8 cellular contexts compared by ENCODE assay signal in the genomic region with DNA sequence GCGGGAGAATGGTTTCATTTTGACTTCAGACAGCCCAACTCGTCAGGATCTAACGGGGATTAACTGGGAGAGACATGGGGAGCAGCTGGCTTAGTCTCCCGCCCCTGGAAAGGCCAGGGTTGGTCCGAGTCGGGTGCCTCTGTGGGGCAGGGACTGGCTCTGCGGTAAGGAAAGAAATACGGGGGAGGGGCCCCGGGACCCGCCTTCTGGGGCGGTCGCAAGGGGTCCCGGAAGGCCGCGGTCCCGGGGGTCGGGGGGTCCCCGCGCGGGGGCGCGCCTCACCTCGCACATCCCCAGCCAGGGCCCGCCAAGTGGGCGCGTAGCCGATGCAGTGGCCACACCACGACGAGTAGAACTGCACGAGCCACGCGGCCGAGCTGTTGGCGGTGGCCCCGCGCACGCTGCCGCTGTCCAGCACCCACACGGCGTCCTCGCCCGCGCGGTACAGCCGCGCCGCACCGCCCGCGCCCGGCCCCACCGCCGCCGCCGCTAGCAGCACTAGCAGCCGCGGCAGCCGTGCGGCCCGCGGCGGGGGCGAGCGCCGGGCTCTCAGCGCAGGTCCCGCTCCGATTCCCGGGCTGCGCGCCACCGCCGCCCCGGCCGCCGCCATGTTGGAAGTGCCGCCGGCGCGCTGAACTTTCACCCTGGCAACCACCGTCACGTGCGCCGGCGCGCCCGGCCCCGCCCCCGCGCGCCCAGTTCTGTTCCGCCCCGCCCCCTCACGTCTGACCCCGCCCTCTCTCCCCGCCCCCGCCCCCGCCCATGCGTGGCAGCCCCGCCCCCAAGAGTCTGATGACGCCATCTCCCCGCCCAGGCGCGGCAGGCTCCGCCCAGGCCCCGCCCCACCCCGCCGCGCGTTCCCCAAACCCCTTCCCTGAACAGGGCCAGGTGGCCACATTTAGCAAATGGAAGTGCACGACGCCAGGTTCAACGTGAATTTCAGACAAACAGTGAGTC. TPM values are rescaled to one million over a fixed set of nuclear protein-coding genes. Genes with fewer than 3 reads are reported as not detected.
A peak's percentile ranks its signal among the peaks of the same experiment; 100 is the strongest.
DNase-seq lines count a peak whose midpoint lies in the region; ATAC-seq and TF ChIP-seq lines count a peak whose summit lies in the region.

Gene QSOX2 (minus strand): TSS at position 619 of the 957 bp plus-strand sequence. CDS start 9 bp downstream, at position 610.

- WGBS in adrenal gland, 4 donors = 0 to 2% (median 1%) methylated on average over 11 to 113 of the region's 113 CpGs
- 1% methylated on average over 66 to 112 of the region's 113 CpGs for WGBS in heart right ventricle, 2 donors

- peaks cover 4% of the 10 kb centered on the region for H3K27me3 Mint-ChIP-seq in T-helper 1 cell treated with Interleukin-12 subunit alpha and Interleukin-12 subunit beta and Interleukin-4 antibody, amounts not matched to agents 30 μg/mL and 1 μg/mL, for 36 hours (ENCODE audit: low read depth)
- peaks cover 4% of the 10 kb centered on the region for H3K27me3 Mint-ChIP-seq in type B pancreatic cell

- peak within 1 kb of the TSS; percentile 84 for H3K27ac Mint-ChIP-seq in T-helper 1 cell treated with Interleukin-12 subunit alpha and Interleukin-12 subunit beta and Interleukin-4 antibody, amounts not matched to agents 30 μg/mL and 1 μg/mL, for 36 hours
- H3K27ac Mint-ChIP-seq in type B pancreatic cell = peak within 1 kb of the TSS; percentile 71

- H3K9me3 Mint-ChIP-seq in T-helper 1 cell treated with Interleukin-12 subunit alpha and Interleukin-12 subunit beta and Interleukin-4 antibody, amounts not matched to agents 30 μg/mL and 1 μg/mL, for 36 hours = no peaks in the 10 kb centered on the region
- H3K9me3 Mint-ChIP-seq in type B pancreatic cell = no peaks in the 10 kb centered on the region

- H3K9me3 ChIP-seq in adrenal gland (replicated peaks in 1 of 3) (no peaks in the 10 kb centered on the region), heart right ventricle (no peaks in the 10 kb centered on the region)

- DNase-seq in DMS53 (lab: John Stamatoyannopoulos, UW) (peak; percentile 90), H7 (peak; percentile 99), NCI-H1092 (lab: John Stamatoyannopoulos, UW) (peak; percentile 66), adrenal gland (peak; percentile 72 to 89 (median 85)), heart right ventricle (peak; percentile 81 to 88), posterior vena cava (ENCODE audit: low spot score) (peak; percentile 95), type B pancreatic cell (ENCODE audit: extremely low spot score, unreplicated experiment) (peak; percentile 91)

- H3K4me1 Mint-ChIP-seq in T-helper 1 cell treated with Interleukin-12 subunit alpha and Interleukin-12 subunit beta and Interleukin-4 antibody, amounts not matched to agents 30 μg/mL and 1 μg/mL, for 36 hours (ENCODE audit: low read depth) = peaks cover 25% of the 10 kb centered on the region
- H3K4me1 Mint-ChIP-seq in type B pancreatic cell (ENCODE audit: unreplicated experiment) = peaks cover 25% of the 10 kb centered on the region

- H3K36me3 ChIP-seq in H7 (replicated peaks; ENCODE audit: control insufficient read depth, insufficient read depth, low read length) (no peaks in the 10 kb centered on the region), adrenal gland (replicated peaks in 1 of 2) (no peaks in the 10 kb centered on the region), heart right ventricle (no peaks in the 10 kb centered on the region)

- H3K4me1 ChIP-seq in adrenal gland (replicated peaks in 1 of 2) (peaks cover 12 to 29% of the 10 kb centered on the region in 2 donors), heart right ventricle (peaks cover 5 to 49% (median 29%) of the 10 kb centered on the region in 9 donors)

- peak; percentile 81 to 92 (median 88) for ATAC-seq in heart right ventricle

- no peaks in the 10 kb centered on the region for H3K36me3 Mint-ChIP-seq in T-helper 1 cell treated with Interleukin-12 subunit alpha and Interleukin-12 subunit beta and Interleukin-4 antibody, amounts not matched to agents 30 μg/mL and 1 μg/mL, for 36 hours (ENCODE audit: low read depth)
- H3K36me3 Mint-ChIP-seq in type B pancreatic cell = no peaks in the 10 kb centered on the region

- intact Hi-C loops in adrenal gland (cut with DNase I) = no loop called here
- intact Hi-C loops in heart right ventricle (cut with DNase I) = loop anchor here in 1 of 10 donors (10.0 kb wide), 1 partner anchor 261 kb away; no protein-coding TSS in a partner anchor
- intact Hi-C loops in posterior vena cava (cut with DNase I) = no loop called here

- H3K27me3 ChIP-seq in H7 (ENCODE audit: control insufficient read depth, insufficient read depth, low read length) = peaks cover 3% of the 10 kb centered on the region
- H3K27me3 ChIP-seq in adrenal gland = no peaks in the 10 kb centered on the region
- H3K27me3 ChIP-seq in heart right ventricle = no peaks in the 10 kb centered on the region

- H3K4me3 ChIP-seq in H7 (ENCODE audit: insufficient read depth, low read depth, low read length) = peak within 1 kb of the TSS; percentile 84
- peak within 1 kb of the TSS; percentile 1 to 69 (median 44) for H3K4me3 ChIP-seq in adrenal gland
- H3K4me3 ChIP-seq in heart right ventricle = peak within 1 kb of the TSS; percentile 58 to 89 (median 80)

- H3K27ac ChIP-seq in adrenal gland (peak within 1 kb of the TSS in 1 of 5 donors; percentile 39), heart right ventricle (peak within 1 kb of the TSS in 7 of 10 donors; percentile 25 to 55 (median 37))

- TF ChIP-seq POLR2A in adrenal gland (IDR thresholded peaks at IDR 0.05) = peak in 1 of 2 donors; percentile 22

- peak within 1 kb of the TSS; percentile 94 for H3K4me3 Mint-ChIP-seq in T-helper 1 cell treated with Interleukin-12 subunit alpha and Interleukin-12 subunit beta and Interleukin-4 antibody, amounts not matched to agents 30 μg/mL and 1 μg/mL, for 36 hours
- peak within 1 kb of the TSS; percentile 94 for H3K4me3 Mint-ChIP-seq in type B pancreatic cell

- TF ChIP-seq CTCF in adrenal gland (IDR thresholded peaks at IDR 0.05) (peak in 1 of 6 experiments; percentile 5), heart right ventricle (IDR thresholded peaks at IDR 0.05) (no peak), type B pancreatic cell (conservative IDR thresholded peaks at IDR 0.05) (no peak)

RNA-seq across cellular contexts. Expression of gene QSOX2, which starts in this region (rescaled TPM):
- total RNA-seq in H7 (2014; rRNA removed; shearing (Covaris generic)) = 22.6 and 24.6 TPM in 2 replicates
- 10 to 100 TPM in 4 of 8 donors, 1 to 10 TPM in 4; 6.4 to 14.3 (median 10.6) TPM for total RNA-seq in adrenal gland
- polyA plus RNA-seq in adrenal gland = 10 to 100 TPM in 1 of 3 donors, 1 to 10 TPM in 2; 7.1 to 11.4 (median 7.6) TPM
- total RNA-seq in heart right ventricle = 1 to 10 TPM; 4.6 to 9.1 (median 7.7) TPM
- 1 to 10 TPM; 5.6 to 8.6 TPM for polyA plus RNA-seq in heart right ventricle
- 1 to 10 TPM; 5.8 to 6.6 TPM for total RNA-seq in posterior vena cava
- 15.6 and 23.6 TPM in 2 replicates for total RNA-seq in type B pancreatic cell (ENCODE audit: low replicate concordance)
